1 cellular context compared by ENCODE assay signal in genomic region chr3:197303452-197303851, GRCh38.
TF ChIP-seq lines count a peak whose summit lies in the region.

No MANE protein-coding gene starts in this region.

TF ChIP-seq in K562, 482 proteins besides CTCF, POLR2A, EP300 and RAD21:
- no peak for TF ChIP-seq DACH1 (IDR thresholded peaks at IDR 0.05; ENCODE audit: partially characterized antibody)
- TF ChIP-seq, protein P1, sequence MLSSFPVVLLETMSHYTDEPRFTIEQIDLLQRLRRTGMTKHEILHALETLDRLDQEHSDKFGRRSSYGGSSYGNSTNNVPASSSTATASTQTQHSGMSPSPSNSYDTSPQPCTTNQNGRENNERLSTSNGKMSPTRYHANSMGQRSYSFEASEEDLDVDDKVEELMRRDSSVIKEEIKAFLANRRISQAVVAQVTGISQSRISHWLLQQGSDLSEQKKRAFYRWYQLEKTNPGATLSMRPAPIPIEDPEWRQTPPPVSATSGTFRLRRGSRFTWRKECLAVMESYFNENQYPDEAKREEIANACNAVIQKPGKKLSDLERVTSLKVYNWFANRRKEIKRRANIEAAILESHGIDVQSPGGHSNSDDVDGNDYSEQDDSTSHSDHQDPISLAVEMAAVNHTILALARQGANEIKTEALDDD (IDR thresholded peaks at IDR 0.05): peak; percentile 88
TF ChIP-seq in K562: peak in this region for 1.
